Comparison of ENCODE assay signal across 15 cellular contexts in the genomic region with DNA sequence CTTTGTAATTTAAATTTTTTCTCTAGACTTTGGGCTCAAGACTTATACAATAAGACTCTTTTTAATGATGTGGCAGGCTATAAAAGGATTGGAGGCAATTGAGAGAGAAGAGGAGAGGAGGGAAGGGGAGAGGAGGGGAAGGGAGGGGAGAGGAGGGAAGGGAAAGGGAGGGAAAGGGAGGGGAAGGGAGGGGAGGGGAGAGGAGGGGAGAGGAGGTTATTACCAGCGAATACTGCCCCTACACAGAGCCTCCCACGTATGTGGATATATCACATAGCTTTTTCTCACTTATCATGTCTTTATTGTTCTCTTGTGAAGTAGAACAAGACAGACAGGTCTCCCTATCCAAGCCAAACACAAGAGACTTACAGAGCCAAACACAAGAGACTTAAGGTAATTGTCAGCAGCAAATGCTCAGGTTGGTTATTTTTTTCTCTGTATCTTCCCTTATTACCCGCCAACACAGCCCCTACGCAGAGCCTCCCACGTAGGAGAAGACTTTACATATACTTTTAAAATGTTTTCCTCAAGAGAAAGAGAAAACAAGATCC.
DNase-seq lines count a peak whose midpoint lies in the region; ATAC-seq, FAIRE-seq and TF ChIP-seq lines count a peak whose summit lies in the region.
"Had no signal": no experiment of that assay in that cellular context is flagged by ENCODE, and none has a peak within 500 bp of the region (broad histone marks: within the 10 kb centered on the region; RNA-seq: fewer than 3 reads in every experiment).

No MANE protein-coding gene starts in this region.

- H3K27ac ChIP-seq in HepG2 (ENCODE audit: extremely low read length, insufficient read depth, low read length) = no peak overlapping the region
- no peak overlapping the region for H3K27ac ChIP-seq in right lobe of liver
- peak overlapping the region; percentile 64 for H3K27ac ChIP-seq in vagina
- H3K27ac ChIP-seq: body of pancreas, parathyroid adenoma, WERI-Rb-1 had no signal

- H3K36me3 Mint-ChIP-seq in brain (no peaks in the 10 kb centered on the region), nephron progenitor cell (ENCODE audit: low read depth) (no peaks in the 10 kb centered on the region)
- H3K36me3 Mint-ChIP-seq: naive thymus-derived CD8-positive, alpha-beta T cell had no signal

- H3K9me3 Mint-ChIP-seq in brain (no peaks in the 10 kb centered on the region), nephron progenitor cell (no peaks in the 10 kb centered on the region)
- H3K9me3 Mint-ChIP-seq: activated naive CD8-positive, alpha-beta T cell treated with anti-CD3 and anti-CD28 coated beads, Interleukin-2, amount 50 U/mL, for 24 hours; naive thymus-derived CD8-positive, alpha-beta T cell had no signal

- H3K4me3 Mint-ChIP-seq in brain = no peak overlapping the region
- H3K4me3 Mint-ChIP-seq in nephron progenitor cell = no peak overlapping the region
- H3K4me3 Mint-ChIP-seq: activated naive CD8-positive, alpha-beta T cell treated with anti-CD3 and anti-CD28 coated beads, Interleukin-2, amount 50 U/mL, for 24 hours; naive thymus-derived CD8-positive, alpha-beta T cell had no signal

- H3K36me3 ChIP-seq in HepG2 (replicated peaks in 1 of 2; ENCODE audit: control insufficient read depth in 1 of 2, insufficient read depth in 2 of 2, low read length in 2 of 2) (no peaks in the 10 kb centered on the region), right lobe of liver (no peaks in the 10 kb centered on the region), vagina (no peaks in the 10 kb centered on the region)
- H3K36me3 ChIP-seq: sigmoid colon, WERI-Rb-1 had no signal

- H4K20me1 ChIP-seq in HepG2 (ENCODE audit: insufficient read depth, low read length) = no peaks in the 10 kb centered on the region

- H3K27me3 ChIP-seq in HepG2 (ENCODE audit: control insufficient read depth in 1 of 2, insufficient read depth in 2 of 2, low read length in 2 of 2) (peaks cover 0 to 3% of the 10 kb centered on the region in 2 experiments; a peak in 1 of 5 replicates), right lobe of liver (no peaks in the 10 kb centered on the region), vagina (no peaks in the 10 kb centered on the region)
- H3K27me3 ChIP-seq: body of pancreas, sigmoid colon had no signal

- H3K4me2 ChIP-seq in HepG2 (ENCODE audit: low read depth, low read length) = no peak overlapping the region

- H3K27ac Mint-ChIP-seq in brain (peak overlapping the region in 3 of 5 experiments; percentile 11 to 77 (median 73)), nephron progenitor cell (peak overlapping the region; percentile 28)
- H3K27ac Mint-ChIP-seq: activated naive CD8-positive, alpha-beta T cell treated with anti-CD3 and anti-CD28 coated beads, Interleukin-2, amount 50 U/mL, for 24 hours had no signal

- FAIRE-seq in HepG2 (lab: Jason Lieb, UNC) = no peak

- H3K4me3 ChIP-seq in HepG2 (replicated peaks in 1 of 3; ENCODE audit: insufficient read depth in 1 of 3, low read depth in 2 of 3, low read length in 3 of 3) (no peak overlapping the region), right lobe of liver (no peak overlapping the region), vagina (no peak overlapping the region)
- H3K4me3 ChIP-seq: body of pancreas, sigmoid colon had no signal

- TF ChIP-seq RAD21 in HepG2 (CRISPR knock-in tag; IDR thresholded peaks at IDR 0.05) = no peak

- H3K27me3 Mint-ChIP-seq in brain = peaks cover 4% of the 10 kb centered on the region
- H3K27me3 Mint-ChIP-seq in nephron progenitor cell (ENCODE audit: low read depth, poor library complexity) = peaks cover 4% of the 10 kb centered on the region

- no peak overlapping the region for H3K9ac ChIP-seq in HepG2 (ENCODE audit: insufficient read depth, low read depth, low read length)
- H3K9ac ChIP-seq: parathyroid adenoma had no signal

- H3K4me1 Mint-ChIP-seq in brain (peaks cover 23% of the 10 kb centered on the region), nephron progenitor cell (peaks cover 46% of the 10 kb centered on the region)

- DNase-seq in HepG2 (ENCODE audit: low spot score) (no peak), right lobe of liver (no peak), nephron progenitor cell (no peak), vagina (ENCODE audit: extremely low spot score in 2 of 2) (no peak), GM13976 (ENCODE audit: low spot score) (no peak), middle frontal gyrus (ENCODE audit: extremely low spot score, low spot score) (no peak)
- DNase-seq: activated gamma-delta T cell had no signal

- H2AFZ ChIP-seq in HepG2 (ENCODE audit: low read length) = no peak overlapping the region

- WGBS in HepG2 (ENCODE audit: low lambda C conversion rate) = 38% methylated on average over 5 of the region's 5 CpGs
- WGBS in right lobe of liver (ENCODE audit: insufficient coverage, low coverage, low lambda C conversion rate, missing lambda C conversion rate) = 40% methylated on average over 5 of the region's 5 CpGs

- TF ChIP-seq EP300 in HepG2 (IDR thresholded peaks at IDR 0.05; ENCODE audit: low read depth in 2 of 2, low read length in 2 of 2) (no peak), HepG2 (CRISPR knock-in tag; IDR thresholded peaks at IDR 0.05; ENCODE audit: borderline replicate concordance) (no peak)

- POLR2A ChIA-PET in HepG2 (lab: Yijun Ruan, JAX) = no interaction called here

- BruUV-seq in HepG2 (replicated peaks; lab: Mats Ljungman, UMichigan) = no TSS peak

- intact Hi-C loops in HepG2 (cut with micrococcal nuclease; ENCODE audit: unreplicated experiment) = loop anchor here (1.0 to 10.0 kb wide), 2 partner anchors 154 to 871 kb away; no protein-coding TSS in a partner anchor
- intact Hi-C loops in right lobe of liver (cut with DNase I) = no loop called here
- intact Hi-C loops in vagina (cut with DNase I) = no loop called here

- CTCF ChIA-PET in HepG2 (lab: Yijun Ruan, JAX; ENCODE audit: low intra/inter-chr PET ratio, low total read pairs) = interaction anchor here (1.1 to 2.2 kb wide), 3 partner anchors 544 to 871 kb away, joined by 3 to 13 read pairs (median 8); no protein-coding TSS in a partner anchor

- TF ChIP-seq POLR2A in HepG2 (IDR thresholded peaks at IDR 0.05; ENCODE audit: insufficient read depth in 1 of 2, low read depth in 2 of 2, low read length in 2 of 2) (no peak), right lobe of liver (IDR thresholded peaks at IDR 0.05) (no peak), vagina (IDR thresholded peaks at IDR 0.05) (no peak)

- H3K79me2 ChIP-seq in HepG2 (ENCODE audit: insufficient read depth, low read length) = no peaks in the 10 kb centered on the region
- H3K79me2 ChIP-seq: parathyroid adenoma had no signal

- H3K9me3 ChIP-seq in HepG2 (ENCODE audit: low read length) (no peaks in the 10 kb centered on the region), right lobe of liver (no peaks in the 10 kb centered on the region), vagina (no peaks in the 10 kb centered on the region)
- H3K9me3 ChIP-seq: body of pancreas, sigmoid colon had no signal

- in situ Hi-C loops in HepG2 (cut with HindIII; ENCODE audit: extremely low pct_ligation_motif_present, low pct_unique_long_range_greater_than_20kb) = loop anchor here (5.0 to 25.0 kb wide), 2 partner anchors 542 to 772 kb away; a partner anchor contains a TSS
- in situ Hi-C loops in GM13976 (cut with MboI; ENCODE audit: low sequenced_read_pairs, unreplicated experiment) = no loop called here

- no peak for TF ChIP-seq CTCF in HepG2 (CRISPR knock-in tag; IDR thresholded peaks at IDR 0.05)
- no peak for TF ChIP-seq CTCF in right lobe of liver (IDR thresholded peaks at IDR 0.05)
- TF ChIP-seq CTCF in brain (conservative IDR thresholded peaks at IDR 0.05) = no peak
- TF ChIP-seq CTCF in nephron progenitor cell (IDR thresholded peaks at IDR 0.05) = no peak
- no peak for TF ChIP-seq CTCF in vagina (IDR thresholded peaks at IDR 0.05)
- TF ChIP-seq CTCF in GM13976 (IDR thresholded peaks at IDR 0.05; ENCODE audit: borderline replicate concordance, control extremely low read depth, extremely low read depth, insufficient read depth, missing control alignments) = no peak

- H3K4me1 ChIP-seq in HepG2 (ENCODE audit: insufficient read depth, low read length) (peaks cover 11% of the 10 kb centered on the region), right lobe of liver (no peaks in the 10 kb centered on the region), vagina (peaks cover 23% of the 10 kb centered on the region)
- H3K4me1 ChIP-seq: body of pancreas had no signal

- ATAC-seq in HepG2 (no peak), right lobe of liver (no peak), GM19324 (IDR thresholded peaks at IDR 0.05; ENCODE audit: low FRiP score, unreplicated experiment) (no peak)

TF ChIP-seq in HepG2, 621 proteins besides CTCF, POLR2A, EP300 and RAD21:
- TF ChIP-seq PCBP2 (optimal IDR thresholded peaks at IDR 0.05; ENCODE audit: low read depth, low read length, poor library complexity, severe bottlenecking) (peak; percentile 91), MED13 (CRISPR knock-in tag; IDR thresholded peaks at IDR 0.05) (no peak), HNRNPK (IDR thresholded peaks at IDR 0.05; ENCODE audit: low read depth, low read length, poor library complexity, severe bottlenecking) (peak; percentile 95)
